19 cellular contexts compared by ENCODE assay signal in genomic region chr5:24005384-24005783, GRCh38.
DNase-seq lines count a peak whose midpoint lies in the region; ATAC-seq and TF ChIP-seq lines count a peak whose summit lies in the region.
"Had no signal": no experiment of that assay in that cellular context is flagged by ENCODE, and none has a peak within 500 bp of the region (broad histone marks: within the 10 kb centered on the region; RNA-seq: fewer than 3 reads in every experiment).

No MANE protein-coding gene starts in this region.

- H3K27ac ChIP-seq in SK-N-SH (ENCODE audit: low read depth in 2 of 2, low read length in 1 of 2), result no peak overlapping the region
- H3K27ac ChIP-seq in OCI-LY7 (ENCODE audit: low read depth, low read length, poor library complexity, severe bottlenecking), result no peak overlapping the region
- H3K27ac ChIP-seq: right atrium auricular region had no signal

- H3K4me3 ChIP-seq in SK-N-SH (ENCODE audit: low read depth in 2 of 2, low read length in 1 of 2) (no peak overlapping the region), OCI-LY7 (ENCODE audit: low read depth, low read length, poor library complexity, severe bottlenecking) (no peak overlapping the region), retinal pigment epithelial cell (ENCODE audit: low read length) (no peak overlapping the region)
- H3K4me3 ChIP-seq: right atrium auricular region had no signal

- no peaks in the 10 kb centered on the region for H3K79me2 ChIP-seq in SK-N-SH (ENCODE audit: insufficient read depth)
- no peaks in the 10 kb centered on the region for H3K79me2 ChIP-seq in OCI-LY7 (ENCODE audit: insufficient read depth, low read depth, low read length)

- POLR2A ChIA-PET in SK-N-SH (lab: Yijun Ruan, JAX) (no interaction called here), OCI-LY7 (lab: Charles Lee) (no interaction called here), WTC11 (lab: Charles Lee) (no interaction called here)

- H4K20me1 ChIP-seq in SK-N-SH (ENCODE audit: insufficient read depth), result no peaks in the 10 kb centered on the region
- no peaks in the 10 kb centered on the region for H4K20me1 ChIP-seq in OCI-LY7 (ENCODE audit: insufficient read depth, low read length)

- no peak overlapping the region for H3K9ac ChIP-seq in SK-N-SH

- no peaks in the 10 kb centered on the region for H3K27me3 Mint-ChIP-seq in chondrocyte (ENCODE audit: low read depth)
- H3K27me3 Mint-ChIP-seq in stimulated activated naive B cell treated with anti-CD40 and anti-IgM and Interleukin-4, amounts not matched to agents 10 μg/mL and 1 μg/mL and 100 μg/mL, for 72 hours, result no peaks in the 10 kb centered on the region
- no peaks in the 10 kb centered on the region for H3K27me3 Mint-ChIP-seq in WTC11 (ENCODE audit: low read depth)

- H3K4me2 ChIP-seq in SK-N-SH (no peak overlapping the region), OCI-LY7 (ENCODE audit: low read length) (no peak overlapping the region)

- H3K27me3 ChIP-seq in SK-N-SH (ENCODE audit: insufficient read depth), result no peaks in the 10 kb centered on the region
- H3K27me3 ChIP-seq: right atrium auricular region had no signal

- H3K4me1 ChIP-seq in SK-N-SH (ENCODE audit: control insufficient read depth in 1 of 2, insufficient read depth in 2 of 2, low read depth in 1 of 2, low read length in 1 of 2) (no peaks in the 10 kb centered on the region), OCI-LY7 (ENCODE audit: insufficient read depth, low read length, poor library complexity, severe bottlenecking) (no peaks in the 10 kb centered on the region)
- H3K4me1 ChIP-seq: right atrium auricular region had no signal

- no peak for ATAC-seq in SK-N-SH treated with all-trans-retinoic acid at 6 μM for 48 hours
- ATAC-seq in stimulated activated naive B cell treated with anti-CD40 and anti-IgM and Interleukin-4, amounts not matched to agents 10 μg/mL and 1 μg/mL and 100 μg/mL, for 72 hours (replicated peaks), result no peak
- ATAC-seq in WTC11, result no peak

- TF ChIP-seq RAD21 in SK-N-SH (IDR thresholded peaks at IDR 0.05; ENCODE audit: low read length), result no peak

- no TSS peak for BruUV-seq in OCI-LY7 (replicated peaks; lab: Mats Ljungman, UMichigan)

- H3K4me3 Mint-ChIP-seq in chondrocyte (ENCODE audit: unreplicated experiment), result no peak overlapping the region
- H3K4me3 Mint-ChIP-seq in stimulated activated naive B cell treated with anti-CD40 and anti-IgM and Interleukin-4, amounts not matched to agents 10 μg/mL and 1 μg/mL and 100 μg/mL, for 72 hours, result no peak overlapping the region
- H3K4me3 Mint-ChIP-seq in WTC11, result no peak overlapping the region
- H3K4me3 Mint-ChIP-seq: activated naive CD4-positive, alpha-beta T cell treated with anti-CD3 and anti-CD28 coated beads for 36 hours; nephron progenitor cell had no signal

- no peaks in the 10 kb centered on the region for H3K4me1 Mint-ChIP-seq in chondrocyte (ENCODE audit: low read depth)
- H3K4me1 Mint-ChIP-seq in stimulated activated naive B cell treated with anti-CD40 and anti-IgM and Interleukin-4, amounts not matched to agents 10 μg/mL and 1 μg/mL and 100 μg/mL, for 72 hours, result no peaks in the 10 kb centered on the region
- H3K4me1 Mint-ChIP-seq in WTC11, result peaks cover 3% of the 10 kb centered on the region; the same call in 1 of the 2 replicates
- H3K4me1 Mint-ChIP-seq: nephron progenitor cell had no signal

- H2AFZ ChIP-seq in SK-N-SH (ENCODE audit: low read depth) (no peak overlapping the region), OCI-LY7 (ENCODE audit: low read length) (no peak overlapping the region)

- H3K36me3 ChIP-seq in SK-N-SH (replicated peaks in 1 of 2; ENCODE audit: control insufficient read depth in 1 of 2, insufficient read depth in 2 of 2, low read length in 1 of 2) (no peaks in the 10 kb centered on the region), OCI-LY7 (ENCODE audit: insufficient read depth, low read length) (no peaks in the 10 kb centered on the region)
- H3K36me3 ChIP-seq: right atrium auricular region had no signal

- peaks cover 20% of the 10 kb centered on the region for H3K9me3 Mint-ChIP-seq in chondrocyte (ENCODE audit: low read depth)
- peaks cover 0 to 4% of the 10 kb centered on the region in 2 donors for H3K9me3 Mint-ChIP-seq in stimulated activated naive B cell treated with anti-CD40 and anti-IgM and Interleukin-4, amounts not matched to agents 10 μg/mL and 1 μg/mL and 100 μg/mL, for 72 hours
- peaks cover 23% of the 10 kb centered on the region for H3K9me3 Mint-ChIP-seq in WTC11

- H3K27ac Mint-ChIP-seq in chondrocyte (ENCODE audit: unreplicated experiment), result no peak overlapping the region
- no peak overlapping the region for H3K27ac Mint-ChIP-seq in stimulated activated naive B cell treated with anti-CD40 and anti-IgM and Interleukin-4, amounts not matched to agents 10 μg/mL and 1 μg/mL and 100 μg/mL, for 72 hours
- no peak overlapping the region for H3K27ac Mint-ChIP-seq in WTC11
- H3K27ac Mint-ChIP-seq: activated naive CD4-positive, alpha-beta T cell treated with anti-CD3 and anti-CD28 coated beads for 36 hours; nephron progenitor cell had no signal

- H3K36me3 Mint-ChIP-seq in chondrocyte (ENCODE audit: low read depth) (no peaks in the 10 kb centered on the region), WTC11 (peaks cover 3% of the 10 kb centered on the region; the same call in 1 of the 2 replicates)
- H3K36me3 Mint-ChIP-seq in stimulated activated naive B cell treated with anti-CD40 and anti-IgM and Interleukin-4, amounts not matched to agents 10 μg/mL and 1 μg/mL and 100 μg/mL, for 72 hours, result no peaks in the 10 kb centered on the region

- intact Hi-C loops in OCI-LY7 (cut with micrococcal nuclease; ENCODE audit: unreplicated experiment), result no loop called here

- peak; percentile 32 for TF ChIP-seq CTCF in SK-N-SH (IDR thresholded peaks at IDR 0.05)
- TF ChIP-seq CTCF in OCI-LY7 (conservative IDR thresholded peaks at IDR 0.05; ENCODE audit: low read length), result peak; percentile 23; the same call in 1 of the 2 replicates
- TF ChIP-seq CTCF in chondrocyte (IDR thresholded peaks at IDR 0.05), result peak; percentile 51
- TF ChIP-seq CTCF in retinal pigment epithelial cell (conservative IDR thresholded peaks at IDR 0.05; ENCODE audit: low read depth, low read length), result peak; percentile 41
- TF ChIP-seq CTCF in WTC11 (IDR thresholded peaks at IDR 0.05), result no peak

- no peaks in the 10 kb centered on the region for H3F3A ChIP-seq in SK-N-SH (replicated peaks; ENCODE audit: insufficient read depth)

- CTCF ChIA-PET in SK-N-SH (lab: Yijun Ruan, JAX), result no interaction called here
- CTCF ChIA-PET in OCI-LY7 (lab: Charles Lee; ENCODE audit: unreplicated experiment), result no interaction called here
- CTCF ChIA-PET in WTC11 (lab: Charles Lee), result no interaction called here

- no peaks in the 10 kb centered on the region for H3K9me3 ChIP-seq in SK-N-SH
- no peaks in the 10 kb centered on the region for H3K9me3 ChIP-seq in OCI-LY7 (ENCODE audit: low read length)

- no peaks in the 10 kb centered on the region; the same call in 1 of the 2 replicates for H3K9me2 ChIP-seq in SK-N-SH
- no peaks in the 10 kb centered on the region for H3K9me2 ChIP-seq in OCI-LY7 (ENCODE audit: insufficient read depth, low read length)

- DNase-seq in SK-N-SH (no peak), OCI-LY7 (ENCODE audit: low spot score) (no peak), chondrocyte (ENCODE audit: low spot score) (no peak), retinal pigment epithelial cell (ENCODE audit: low read depth) (no peak), retina (no peak), WTC11 (ENCODE audit: low spot score) (no peak)
- no peak for DNase-seq in stimulated activated naive B cell treated with anti-CD40 and anti-IgM and Interleukin-4, amounts not matched to agents 10 μg/mL and 1 μg/mL and 100 μg/mL, for 72 hours
- DNase-seq: activated CD4-positive, alpha-beta T cell treated with anti-CD3 and anti-CD28 coated beads, Interleukin-2, amount 50 U/mL, for 4 hours; activated naive CD4-positive, alpha-beta T cell treated with anti-CD3 and anti-CD28 coated beads for 36 hours; COR-L47; glutamatergic neuron; HCEC 1CT; mesenchymal stem cell; NCI-H2029; nephron progenitor cell; SHP77; T1000 had no signal

- TF ChIP-seq EP300 in SK-N-SH (IDR thresholded peaks at IDR 0.05; ENCODE audit: borderline replicate concordance in 1 of 2, low read depth in 1 of 2, low read length in 1 of 2), result no peak

TF ChIP-seq in SK-N-SH, 30 proteins besides CTCF, POLR2A, EP300 and RAD21:
- no peak for TF ChIP-seq JUND (IDR thresholded peaks at IDR 0.05)
TF ChIP-seq in SK-N-SH: peak in this region for 0.

TF ChIP-seq in SK-N-SH treated with all-trans-retinoic acid at 6 μM for 48 hours, 23 proteins besides CTCF, POLR2A, EP300 and RAD21 (continues in another document):
- TF ChIP-seq, protein P1, sequence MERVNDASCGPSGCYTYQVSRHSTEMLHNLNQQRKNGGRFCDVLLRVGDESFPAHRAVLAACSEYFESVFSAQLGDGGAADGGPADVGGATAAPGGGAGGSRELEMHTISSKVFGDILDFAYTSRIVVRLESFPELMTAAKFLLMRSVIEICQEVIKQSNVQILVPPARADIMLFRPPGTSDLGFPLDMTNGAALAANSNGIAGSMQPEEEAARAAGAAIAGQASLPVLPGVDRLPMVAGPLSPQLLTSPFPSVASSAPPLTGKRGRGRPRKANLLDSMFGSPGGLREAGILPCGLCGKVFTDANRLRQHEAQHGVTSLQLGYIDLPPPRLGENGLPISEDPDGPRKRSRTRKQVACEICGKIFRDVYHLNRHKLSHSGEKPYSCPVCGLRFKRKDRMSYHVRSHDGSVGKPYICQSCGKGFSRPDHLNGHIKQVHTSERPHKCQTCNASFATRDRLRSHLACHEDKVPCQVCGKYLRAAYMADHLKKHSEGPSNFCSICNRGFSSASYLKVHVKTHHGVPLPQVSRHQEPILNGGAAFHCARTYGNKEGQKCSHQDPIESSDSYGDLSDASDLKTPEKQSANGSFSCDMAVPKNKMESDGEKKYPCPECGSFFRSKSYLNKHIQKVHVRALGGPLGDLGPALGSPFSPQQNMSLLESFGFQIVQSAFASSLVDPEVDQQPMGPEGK (CRISPR knock-in tag; IDR thresholded peaks at IDR 0.05; ENCODE audit: borderline replicate concordance), result no peak
- TF ChIP-seq ZNF565 (CRISPR knock-in tag; conservative IDR thresholded peaks at IDR 0.05; ENCODE audit: low read depth), result no peak

TF ChIP-seq in WTC11, 78 proteins besides CTCF, POLR2A, EP300 and RAD21:
- no peak for TF ChIP-seq CREB1 (CRISPR knock-in tag; IDR thresholded peaks at IDR 0.05)
- no peak for TF ChIP-seq TEAD4 (CRISPR knock-in tag; IDR thresholded peaks at IDR 0.05)
- TF ChIP-seq NFE2L1 (CRISPR knock-in tag; IDR thresholded peaks at IDR 0.05), result no peak
- TF ChIP-seq, protein P2, sequence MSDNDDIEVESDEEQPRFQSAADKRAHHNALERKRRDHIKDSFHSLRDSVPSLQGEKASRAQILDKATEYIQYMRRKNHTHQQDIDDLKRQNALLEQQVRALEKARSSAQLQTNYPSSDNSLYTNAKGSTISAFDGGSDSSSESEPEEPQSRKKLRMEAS (CRISPR knock-in tag; IDR thresholded peaks at IDR 0.05), result no peak
- no peak for TF ChIP-seq ZNF317 (CRISPR knock-in tag; IDR thresholded peaks at IDR 0.05; ENCODE audit: borderline replicate concordance, low read depth)
TF ChIP-seq in WTC11: peak in this region for 0.

Comparison
In these comparisons a context has a peak if more than half of its experiments do, and no peak if none do; other contexts are left out.
1. Of the 6 proteins assayed by ChIP-seq in both WTC11 and SK-N-SH: peak only in WTC11: none; only in SK-N-SH: CTCF; in both: none; in neither: 5.